ENCODE assay signal across 9 cellular contexts in the genomic region with DNA sequence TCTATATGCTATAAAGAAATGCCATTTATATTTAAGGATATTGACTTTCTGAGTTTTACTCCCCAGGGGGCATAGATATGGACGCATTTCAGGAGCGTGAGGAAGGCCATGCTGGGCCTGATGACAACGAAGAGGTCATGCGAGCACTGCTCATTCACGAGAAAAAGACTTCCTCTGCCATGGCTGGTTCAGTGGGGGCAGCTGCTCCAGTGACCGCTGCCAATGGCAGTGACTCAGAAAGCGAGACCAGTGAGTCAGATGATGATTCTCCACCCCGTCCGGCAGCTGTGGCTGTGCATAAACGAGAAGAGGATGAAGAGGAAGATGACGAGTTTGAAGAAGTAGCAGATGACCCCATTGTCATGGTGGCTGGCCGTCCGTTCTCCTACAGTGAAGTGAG. TPM values are rescaled to one million over a fixed set of nuclear protein-coding genes. Genes with fewer than 3 reads are reported as not detected.
DNase-seq lines count a peak whose midpoint lies in the region; TF ChIP-seq lines count a peak whose summit lies in the region.
"Had no signal": no experiment of that assay in that cellular context is flagged by ENCODE, and none has a peak within 500 bp of the region (broad histone marks: within the 10 kb centered on the region; RNA-seq: fewer than 3 reads in every experiment).

No MANE protein-coding gene starts in this region.

- no peak for TF ChIP-seq POLR2A in uterus (IDR thresholded peaks at IDR 0.05)

- CTCF ChIA-PET in activated CD4-positive, alpha-beta T cell treated with anti-CD3 and anti-CD28 coated beads, Interleukin-2, amount 10 ng/mL, durations not matched to agents 7 days and 5 days (lab: Charles Lee): interaction anchor here (1.5 kb wide), 1 partner anchor 13 kb away, joined by 6 read pairs; no protein-coding TSS in a partner anchor

- H3K4me3 Mint-ChIP-seq in IgD-negative memory B cell: no peak overlapping the region
- no peak overlapping the region for H3K4me3 Mint-ChIP-seq in activated CD4-positive, alpha-beta T cell treated with anti-CD3 and anti-CD28 coated beads, Interleukin-2, amount 10 ng/mL, durations not matched to agents 7 days and 5 days

- H3K27me3 ChIP-seq in uterus: no peaks in the 10 kb centered on the region
- H3K27me3 ChIP-seq: neutrophil had no signal

- H3K4me3 ChIP-seq in uterus: no peak overlapping the region

- peaks cover 2 to 9% (median 3%) of the 10 kb centered on the region in 3 donors for H3K4me1 Mint-ChIP-seq in IgD-negative memory B cell
- no peaks in the 10 kb centered on the region for H3K4me1 Mint-ChIP-seq in activated CD4-positive, alpha-beta T cell treated with anti-CD3 and anti-CD28 coated beads, Interleukin-2, amount 10 ng/mL, durations not matched to agents 7 days and 5 days

- no peaks in the 10 kb centered on the region for H3K4me1 ChIP-seq in uterus

- H3K9me3 Mint-ChIP-seq in IgD-negative memory B cell: no peaks in the 10 kb centered on the region
- no peaks in the 10 kb centered on the region for H3K9me3 Mint-ChIP-seq in activated CD4-positive, alpha-beta T cell treated with anti-CD3 and anti-CD28 coated beads, Interleukin-2, amount 10 ng/mL, durations not matched to agents 7 days and 5 days

- in situ Hi-C loops in GM13976 (cut with MboI; ENCODE audit: low sequenced_read_pairs, unreplicated experiment): no loop called here

- H3K27ac ChIP-seq in uterus: no peak overlapping the region
- H3K27ac ChIP-seq: neutrophil had no signal

- DNase-seq in GM13976 (ENCODE audit: low spot score): peak; percentile 20
- DNase-seq in H4 (ENCODE audit: low spot score): peak; percentile 87
- peak; percentile 64 for DNase-seq in glomerular endothelial cell (ENCODE audit: extremely low read depth, low read depth, low spot score)
- DNase-seq in uterus: no peak
- no peak for DNase-seq in NCI-H2107 treated with DMSO at 0.1 percent for 48 hours (lab: John Stamatoyannopoulos, UW; ENCODE audit: unreplicated experiment)
- DNase-seq in NCI-H524 treated with DMSO at 0.1 percent for 48 hours (lab: John Stamatoyannopoulos, UW): no peak
- no peak for DNase-seq in activated CD4-positive, alpha-beta T cell treated with anti-CD3 and anti-CD28 coated beads, Interleukin-2, amount 10 ng/mL, durations not matched to agents 7 days and 5 days

- H3K36me3 ChIP-seq in uterus: no peaks in the 10 kb centered on the region

- peaks cover 5% of the 10 kb centered on the region for H3K36me3 Mint-ChIP-seq in IgD-negative memory B cell
- peaks cover 22% of the 10 kb centered on the region for H3K36me3 Mint-ChIP-seq in activated CD4-positive, alpha-beta T cell treated with anti-CD3 and anti-CD28 coated beads, Interleukin-2, amount 10 ng/mL, durations not matched to agents 7 days and 5 days (ENCODE audit: low read depth)

- no peaks in the 10 kb centered on the region for H3K27me3 Mint-ChIP-seq in IgD-negative memory B cell
- no peaks in the 10 kb centered on the region for H3K27me3 Mint-ChIP-seq in activated CD4-positive, alpha-beta T cell treated with anti-CD3 and anti-CD28 coated beads, Interleukin-2, amount 10 ng/mL, durations not matched to agents 7 days and 5 days

- peak overlapping the region in 2 of 3 donors; percentile 11 to 21 for H3K27ac Mint-ChIP-seq in IgD-negative memory B cell
- H3K27ac Mint-ChIP-seq in activated CD4-positive, alpha-beta T cell treated with anti-CD3 and anti-CD28 coated beads, Interleukin-2, amount 10 ng/mL, durations not matched to agents 7 days and 5 days: no peak overlapping the region

- intact Hi-C loops in uterus (cut with DNase I; ENCODE audit: low total_unique reads): no loop called here

- POLR2A ChIA-PET in activated CD4-positive, alpha-beta T cell treated with anti-CD3 and anti-CD28 coated beads, Interleukin-2, amount 10 ng/mL, durations not matched to agents 7 days and 5 days (lab: Charles Lee): no interaction called here

- TF ChIP-seq CTCF in GM13976 (IDR thresholded peaks at IDR 0.05; ENCODE audit: borderline replicate concordance, control extremely low read depth, extremely low read depth, insufficient read depth, missing control alignments): no peak
- TF ChIP-seq CTCF in uterus (IDR thresholded peaks at IDR 0.05): no peak

- no peaks in the 10 kb centered on the region for H3K9me3 ChIP-seq in uterus
- H3K9me3 ChIP-seq: neutrophil had no signal

RNA-seq across cellular contexts. Expression of a gene that starts 38.4 kb away (rescaled TPM):
- 22.4 and 26.0 TPM in 2 replicates for total RNA-seq in H4 (2014; rRNA removed; shearing (Covaris generic))
- 12.2 TPM for polyA plus RNA-seq in IgD-negative memory B cell
- total RNA-seq in glomerular endothelial cell (20.6 and 36.6 TPM in 2 replicates), uterus (10 to 100 TPM; 11.0 to 38.5 (median 16.6) TPM)
- 10 to 100 TPM; 30.2 to 33.2 TPM for total RNA-seq in activated CD4-positive, alpha-beta T cell treated with anti-CD3 and anti-CD28 coated beads, Interleukin-2, amount 10 ng/mL, durations not matched to agents 7 days and 5 days

RNA-seq across cellular contexts. Expression of a gene that starts 38.7 kb away (rescaled TPM):
- total RNA-seq in H4 (2014; rRNA removed; shearing (Covaris generic)): 30.6 and 31.6 TPM in 2 replicates
- polyA plus RNA-seq in IgD-negative memory B cell: 30.9 TPM
- 8.1 and 12.3 TPM in 2 replicates for total RNA-seq in glomerular endothelial cell
- total RNA-seq in uterus: 10 to 100 TPM in 3 of 4 donors, 1 to 10 TPM in 1; 9.1 to 54.6 (median 31.7) TPM
- 10 to 100 TPM; 25.4 to 30.0 TPM for total RNA-seq in activated CD4-positive, alpha-beta T cell treated with anti-CD3 and anti-CD28 coated beads, Interleukin-2, amount 10 ng/mL, durations not matched to agents 7 days and 5 days

Comparison
In these comparisons a context has a peak if more than half of its experiments do, and no peak if none do; other contexts are left out.
1. DNase-seq: peak in GM13976 (single experiment), H4 (single experiment) and glomerular endothelial cell (single experiment); none in uterus (0 of 2), NCI-H2107 treated with DMSO at 0.1 percent for 48 hours (single experiment), NCI-H524 treated with DMSO at 0.1 percent for 48 hours (single experiment) and activated CD4-positive, alpha-beta T cell treated with anti-CD3 and anti-CD28 coated beads, Interleukin-2, amount 10 ng/mL, durations not matched to agents 7 days and 5 days (single experiment).